ENCODE assay signal across 8 cellular contexts in the genomic region with DNA sequence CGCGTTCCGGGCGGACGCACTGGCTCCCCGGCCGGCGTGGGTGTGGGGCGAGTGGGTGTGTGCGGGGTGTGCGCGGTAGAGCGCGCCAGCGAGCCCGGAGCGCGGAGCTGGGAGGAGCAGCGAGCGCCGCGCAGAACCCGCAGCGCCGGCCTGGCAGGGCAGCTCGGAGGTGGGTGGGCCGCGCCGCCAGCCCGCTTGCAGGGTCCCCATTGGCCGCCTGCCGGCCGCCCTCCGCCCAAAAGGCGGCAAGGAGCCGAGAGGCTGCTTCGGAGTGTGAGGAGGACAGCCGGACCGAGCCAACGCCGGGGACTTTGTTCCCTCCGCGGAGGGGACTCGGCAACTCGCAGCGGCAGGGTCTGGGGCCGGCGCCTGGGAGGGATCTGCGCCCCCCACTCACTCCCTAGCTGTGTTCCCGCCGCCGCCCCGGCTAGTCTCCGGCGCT. TPM values are rescaled to one million over a fixed set of nuclear protein-coding genes. Genes with fewer than 3 reads are reported as not detected.
DNase-seq lines count a peak whose midpoint lies in the region; ATAC-seq and TF ChIP-seq lines count a peak whose summit lies in the region.

Gene DAPK1, plus strand, starts transcription at position 264 of the 442 bp plus-strand sequence. CDS start 1,211 bp downstream, outside the sequence.

- peak within 1 kb of the TSS; percentile 51 for H2BK5ac ChIP-seq in trophoblast cell (ENCODE audit: low read depth, low read length, poor library complexity)

- H2AFZ ChIP-seq in trophoblast cell (ENCODE audit: insufficient read depth, low read length, poor library complexity): peak within 1 kb of the TSS; percentile 86

- peak within 1 kb of the TSS; percentile 94 for H3K4me3 ChIP-seq in GM06990 (replicated peaks; ENCODE audit: low read depth, low read length)
- peak within 1 kb of the TSS; percentile 78 for H3K4me3 ChIP-seq in left ventricle myocardium inferior
- H3K4me3 ChIP-seq in trophoblast cell (ENCODE audit: low read depth, low read length): peak within 1 kb of the TSS; percentile 89

- H3K4ac ChIP-seq in trophoblast cell (ENCODE audit: low read depth, low read length): peak within 1 kb of the TSS; percentile 72

- peak within 1 kb of the TSS; percentile 50 for H4K12ac ChIP-seq in trophoblast cell (ENCODE audit: low read depth, low read length)

- H3K27me3 ChIP-seq in GM06990 (replicated peaks; ENCODE audit: control insufficient read depth, insufficient read depth, low read length) (no peaks in the 10 kb centered on the region), left ventricle myocardium inferior (ENCODE audit: low read depth) (peaks cover 59% of the 10 kb centered on the region), trophoblast cell (ENCODE audit: insufficient read depth, low read length) (no peaks in the 10 kb centered on the region)

- H3K4me2 ChIP-seq in trophoblast cell (ENCODE audit: low read length): peak within 1 kb of the TSS; percentile 99

- peaks cover 13% of the 10 kb centered on the region for H3K79me1 ChIP-seq in trophoblast cell (ENCODE audit: low read length)

- H3K9me3 ChIP-seq in left ventricle myocardium inferior (replicated peaks) (no peaks in the 10 kb centered on the region), trophoblast cell (ENCODE audit: insufficient read depth, low read depth, low read length) (no peaks in the 10 kb centered on the region)

- H3K79me2 ChIP-seq in trophoblast cell (ENCODE audit: control insufficient read depth, insufficient read depth, low read length, poor library complexity): peaks cover 14% of the 10 kb centered on the region

- no peak within 1 kb of the TSS for H3K27ac ChIP-seq in adipose tissue (ENCODE audit: low read depth, low read length)
- H3K27ac ChIP-seq in left ventricle myocardium inferior (replicated peaks): peak within 1 kb of the TSS; percentile 53
- H3K27ac ChIP-seq in trophoblast cell (ENCODE audit: low read depth, low read length): peak within 1 kb of the TSS; percentile 65

- ATAC-seq in GM21390 (IDR thresholded peaks at IDR 0.05; ENCODE audit: unreplicated experiment): peak; percentile 47
- ATAC-seq in GM18867 (IDR thresholded peaks at IDR 0.05; ENCODE audit: unreplicated experiment): no peak

- intact Hi-C loops in left ventricle myocardium inferior (cut with micrococcal nuclease): no loop called here

- no peak within 1 kb of the TSS for H2AK5ac ChIP-seq in trophoblast cell (ENCODE audit: low read length)

- peak within 1 kb of the TSS; percentile 43 for H2BK120ac ChIP-seq in trophoblast cell (ENCODE audit: insufficient read depth, low read length, poor library complexity)

- peak within 1 kb of the TSS; percentile 85 for H3K9ac ChIP-seq in trophoblast cell (ENCODE audit: low read length)

- H3K23ac ChIP-seq in trophoblast cell (ENCODE audit: low read length): no peak within 1 kb of the TSS

- peak within 1 kb of the TSS; percentile 85 for H4K8ac ChIP-seq in trophoblast cell (ENCODE audit: low read depth, low read length)

- TF ChIP-seq CTCF in GM06990 (IDR thresholded peaks at IDR 0.05; ENCODE audit: insufficient read depth, low read length, poor library complexity, severe bottlenecking): no peak
- TF ChIP-seq CTCF in left ventricle myocardium inferior (IDR thresholded peaks at IDR 0.05; ENCODE audit: borderline replicate concordance): no peak

- H4K91ac ChIP-seq in trophoblast cell (ENCODE audit: low read depth, low read length): peak within 1 kb of the TSS; percentile 66

- DNase-seq in GM06990 (ENCODE audit: extremely low read depth, insufficient read length): peak; percentile 86
- peak; percentile 66 for DNase-seq in M059J (ENCODE audit: low read depth)
- DNase-seq in left ventricle myocardium inferior: peak; percentile 58
- peak; percentile 66 to 84 for DNase-seq in trophoblast cell
- no peak for DNase-seq in medulla oblongata (ENCODE audit: extremely low spot score)

- H3K36me3 ChIP-seq in GM06990 (ENCODE audit: control insufficient read depth, insufficient read depth, low read length): peaks cover 2% of the 10 kb centered on the region; the same call in 1 of the 2 replicates
- no peaks in the 10 kb centered on the region for H3K36me3 ChIP-seq in left ventricle myocardium inferior
- no peaks in the 10 kb centered on the region for H3K36me3 ChIP-seq in trophoblast cell (ENCODE audit: control insufficient read depth in 1 of 2, insufficient read depth in 2 of 2, low read length in 2 of 2)

- H3K14ac ChIP-seq in trophoblast cell (ENCODE audit: low read length): peak within 1 kb of the TSS; percentile 73

- peaks cover 21% of the 10 kb centered on the region for H3K4me1 ChIP-seq in left ventricle myocardium inferior
- H3K4me1 ChIP-seq in trophoblast cell (ENCODE audit: control insufficient read depth in 1 of 2, insufficient read depth in 2 of 2, low read length in 2 of 2): peaks cover 0 to 2% of the 10 kb centered on the region in 2 experiments

- H3K18ac ChIP-seq in trophoblast cell (ENCODE audit: low read length): peak within 1 kb of the TSS; percentile 91

- H2BK12ac ChIP-seq in trophoblast cell (ENCODE audit: low read length): peak within 1 kb of the TSS; percentile 77

- 0 to 1% (median 0%) methylated on average over 43 to 55 of the region's 55 CpGs for WGBS in adipose tissue, 3 donors
- WGBS in trophoblast cell (ENCODE audit: extremely low coverage, insufficient coverage, insufficient read length): no CpG with 5 or more reads among the region's 55 CpGs

RNA-seq across cellular contexts. Expression of gene DAPK1, which starts in this region (rescaled TPM):
- 21.7 and 40.0 TPM in 2 replicates for total RNA-seq in M059J (2014; rRNA removed; shearing (Covaris generic))
- 10 to 100 TPM in 2 of 3 donors, 1 to 10 TPM in 1; 7.4 to 39.8 (median 12.8) TPM for polyA plus RNA-seq in adipose tissue
- total RNA-seq in left ventricle myocardium inferior: 5.5 TPM
- polyA plus RNA-seq in trophoblast cell (2013): 19.7 and 20.7 TPM in 2 replicates
